Comparison of ENCODE assay signal across 1 cellular context in the genomic region with DNA sequence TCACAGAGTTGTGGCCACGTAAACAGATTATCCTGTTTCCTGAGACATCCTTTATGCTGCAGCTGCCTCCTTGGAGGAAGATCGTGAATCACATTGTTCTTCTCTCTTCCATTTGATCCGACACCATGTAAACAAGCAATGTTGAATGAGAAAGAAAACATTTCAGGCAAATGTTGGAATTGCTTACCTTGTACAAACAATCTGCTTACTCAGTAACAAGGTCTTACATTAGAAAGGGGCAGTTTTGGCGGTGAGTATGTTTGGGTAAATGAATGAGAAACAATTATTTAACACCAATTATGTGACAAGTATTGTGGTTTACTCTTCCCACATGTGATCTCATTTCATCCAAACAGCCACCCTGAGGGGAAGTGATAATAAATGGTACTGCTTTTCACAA.
TF ChIP-seq lines count a peak whose summit lies in the region.

No MANE protein-coding gene starts in this region.

TF ChIP-seq in SK-N-SH, 30 proteins besides CTCF, POLR2A, EP300 and RAD21 (continued from another document):
- TF ChIP-seq TEAD4 (IDR thresholded peaks at IDR 0.05; ENCODE audit: borderline replicate concordance, insufficient read depth) (no peak), POLR2AphosphoS5 (IDR thresholded peaks at IDR 0.05; ENCODE audit: low read depth, low read length) (no peak), NRF1 (IDR thresholded peaks at IDR 0.05; ENCODE audit: low read depth, low read length) (no peak), RFX5 (IDR thresholded peaks at IDR 0.05; ENCODE audit: low read length) (no peak), YY1 (IDR thresholded peaks at IDR 0.05; ENCODE audit: low read depth) (no peak)
- TF ChIP-seq, protein P1, sequence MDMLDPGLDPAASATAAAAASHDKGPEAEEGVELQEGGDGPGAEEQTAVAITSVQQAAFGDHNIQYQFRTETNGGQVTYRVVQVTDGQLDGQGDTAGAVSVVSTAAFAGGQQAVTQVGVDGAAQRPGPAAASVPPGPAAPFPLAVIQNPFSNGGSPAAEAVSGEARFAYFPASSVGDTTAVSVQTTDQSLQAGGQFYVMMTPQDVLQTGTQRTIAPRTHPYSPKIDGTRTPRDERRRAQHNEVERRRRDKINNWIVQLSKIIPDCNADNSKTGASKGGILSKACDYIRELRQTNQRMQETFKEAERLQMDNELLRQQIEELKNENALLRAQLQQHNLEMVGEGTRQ (IDR thresholded peaks at IDR 0.05; ENCODE audit: borderline replicate concordance, low read depth, low read length) = no peak
TF ChIP-seq in SK-N-SH: peak in this region for 0.
